In the genomic region with DNA sequence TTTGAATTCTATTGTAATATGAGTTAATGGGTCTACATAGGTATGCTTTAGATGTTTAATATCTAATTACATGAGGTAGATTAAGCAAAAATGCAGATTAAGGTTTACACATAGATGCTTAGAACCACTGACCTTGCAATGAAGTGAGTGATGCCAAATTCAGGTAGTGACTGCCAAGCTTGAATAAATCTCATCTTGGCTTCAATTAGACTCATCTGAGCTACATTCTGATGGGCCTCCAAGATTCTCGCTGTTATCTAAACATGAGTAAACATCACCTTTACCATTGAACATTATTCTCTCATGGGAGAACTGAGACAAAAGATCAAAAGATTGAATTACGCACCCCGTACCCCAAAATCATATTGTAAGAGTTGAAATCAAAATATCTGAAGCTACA, we compare ENCODE assay signal across 1 cellular context.
TF ChIP-seq lines count a peak whose summit lies in the region.

No MANE protein-coding gene starts in this region.

TF ChIP-seq in IMR-90, 13 proteins besides CTCF, POLR2A, EP300 and RAD21:
- TF ChIP-seq RCOR1 (IDR thresholded peaks at IDR 0.05; ENCODE audit: insufficient replicate concordance, low read length) (no peak), NFE2L2 (IDR thresholded peaks at IDR 0.05; ENCODE audit: low read depth, low read length) (no peak), CEBPB (IDR thresholded peaks at IDR 0.05; ENCODE audit: low read depth, low read length) (no peak), BHLHE40 (IDR thresholded peaks at IDR 0.05; ENCODE audit: low read depth, low read length) (no peak), MXI1 (IDR thresholded peaks at IDR 0.05; ENCODE audit: borderline replicate concordance, low read depth, low read length) (no peak), MAFK (IDR thresholded peaks at IDR 0.05; ENCODE audit: low read depth, low read length) (no peak), RFX5 (IDR thresholded peaks at IDR 0.05; ENCODE audit: low read depth, low read length) (no peak)
- TF ChIP-seq, protein P1, sequence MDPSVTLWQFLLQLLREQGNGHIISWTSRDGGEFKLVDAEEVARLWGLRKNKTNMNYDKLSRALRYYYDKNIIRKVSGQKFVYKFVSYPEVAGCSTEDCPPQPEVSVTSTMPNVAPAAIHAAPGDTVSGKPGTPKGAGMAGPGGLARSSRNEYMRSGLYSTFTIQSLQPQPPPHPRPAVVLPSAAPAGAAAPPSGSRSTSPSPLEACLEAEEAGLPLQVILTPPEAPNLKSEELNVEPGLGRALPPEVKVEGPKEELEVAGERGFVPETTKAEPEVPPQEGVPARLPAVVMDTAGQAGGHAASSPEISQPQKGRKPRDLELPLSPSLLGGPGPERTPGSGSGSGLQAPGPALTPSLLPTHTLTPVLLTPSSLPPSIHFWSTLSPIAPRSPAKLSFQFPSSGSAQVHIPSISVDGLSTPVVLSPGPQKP (IDR thresholded peaks at IDR 0.05; ENCODE audit: borderline replicate concordance, low read depth, low read length): no peak
- TF ChIP-seq, protein P2, sequence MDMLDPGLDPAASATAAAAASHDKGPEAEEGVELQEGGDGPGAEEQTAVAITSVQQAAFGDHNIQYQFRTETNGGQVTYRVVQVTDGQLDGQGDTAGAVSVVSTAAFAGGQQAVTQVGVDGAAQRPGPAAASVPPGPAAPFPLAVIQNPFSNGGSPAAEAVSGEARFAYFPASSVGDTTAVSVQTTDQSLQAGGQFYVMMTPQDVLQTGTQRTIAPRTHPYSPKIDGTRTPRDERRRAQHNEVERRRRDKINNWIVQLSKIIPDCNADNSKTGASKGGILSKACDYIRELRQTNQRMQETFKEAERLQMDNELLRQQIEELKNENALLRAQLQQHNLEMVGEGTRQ (IDR thresholded peaks at IDR 0.05; ENCODE audit: low read depth, low read length): no peak
